In the genomic region with DNA sequence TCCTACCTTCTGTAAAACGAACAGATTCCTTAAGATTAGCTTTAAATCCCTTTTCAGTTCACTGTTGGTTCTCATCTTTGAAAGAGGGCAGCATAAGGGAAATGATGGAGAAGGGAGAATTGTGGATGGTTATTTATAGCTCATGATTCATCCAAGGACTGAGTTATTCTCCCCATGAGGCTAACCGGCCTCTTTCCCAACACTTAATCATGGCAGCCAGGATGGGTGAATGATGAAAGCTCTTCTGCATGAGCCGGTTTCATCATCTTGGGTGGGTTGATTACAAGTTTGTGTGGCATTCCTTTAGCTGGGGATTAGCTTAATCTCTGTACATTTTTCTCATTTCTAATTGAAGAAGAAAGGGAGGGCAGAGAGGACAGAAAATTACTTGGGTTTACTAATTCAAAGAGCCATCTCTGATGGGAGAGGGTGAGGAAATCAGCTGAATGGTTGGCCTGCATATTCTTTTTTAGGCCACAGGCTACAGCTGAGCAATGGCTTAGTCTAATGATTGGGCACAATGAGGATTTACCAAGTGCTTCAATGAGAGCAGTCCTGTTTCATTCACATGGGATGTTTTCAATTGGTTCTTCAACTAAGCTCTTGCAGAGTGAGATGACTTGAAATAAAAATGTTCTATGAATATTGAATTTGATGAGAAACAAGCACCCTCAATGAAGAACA, we compare ENCODE assay signal across 11 cellular contexts.
DNase-seq lines count a peak whose midpoint lies in the region; ATAC-seq and TF ChIP-seq lines count a peak whose summit lies in the region.
"Had no signal": no experiment of that assay in that cellular context is flagged by ENCODE, and none has a peak within 500 bp of the region (broad histone marks: within the 10 kb centered on the region; RNA-seq: fewer than 3 reads in every experiment).

No MANE protein-coding gene starts in this region.

- peak; percentile 87 for ATAC-seq in sciatic nerve
- ATAC-seq in WTC11: no peak
- no peak for ATAC-seq in HG03280 (IDR thresholded peaks at IDR 0.05; ENCODE audit: unreplicated experiment)
- ATAC-seq: Panc1 had no signal

- peak; percentile 97 for DNase-seq in GM04503 (ENCODE audit: low read depth)
- peak; percentile 16 for DNase-seq in SK-MEL-5 (ENCODE audit: low read depth, low spot score)
- DNase-seq in fibroblast of peridontal ligament (ENCODE audit: extremely low read depth): peak; percentile 99
- no peak for DNase-seq in sciatic nerve (ENCODE audit: low spot score)
- no peak for DNase-seq in WTC11 (ENCODE audit: low spot score)
- DNase-seq in NCI-H524 treated with DMSO at 0.1 percent for 48 hours (lab: John Stamatoyannopoulos, UW): no peak
- DNase-seq in NCI-H446 (lab: John Stamatoyannopoulos, UW): no peak
- DNase-seq: activated CD4-positive, alpha-beta memory T cell treated with anti-CD3 and anti-CD28 coated beads for 36 hours had no signal

- TF ChIP-seq CTCF in WTC11 (IDR thresholded peaks at IDR 0.05): no peak

- H3K9me3 Mint-ChIP-seq in WTC11: no peaks in the 10 kb centered on the region
- H3K9me3 Mint-ChIP-seq: activated CD4-positive, alpha-beta memory T cell treated with anti-CD3 and anti-CD28 coated beads for 36 hours; central memory CD8-positive, alpha-beta T cell had no signal

- H3K36me3 Mint-ChIP-seq in WTC11: no peaks in the 10 kb centered on the region
- H3K36me3 Mint-ChIP-seq: activated CD4-positive, alpha-beta memory T cell treated with anti-CD3 and anti-CD28 coated beads for 36 hours had no signal

- H3K4me3 Mint-ChIP-seq in WTC11: no peak overlapping the region
- H3K4me3 Mint-ChIP-seq: activated CD4-positive, alpha-beta memory T cell treated with anti-CD3 and anti-CD28 coated beads for 36 hours; central memory CD8-positive, alpha-beta T cell had no signal

- in situ Hi-C loops in SK-MEL-5 (cut with HindIII; ENCODE audit: low pct_unique_long_range_greater_than_20kb, low sequenced_read_pairs): no loop called here

- POLR2A ChIA-PET in WTC11 (lab: Charles Lee): no interaction called here

- intact Hi-C loops in sciatic nerve (cut with DNase I): no loop called here

- H3K4me1 Mint-ChIP-seq in WTC11: peaks cover 25% of the 10 kb centered on the region; the same call in 1 of the 2 replicates
- H3K4me1 Mint-ChIP-seq: central memory CD8-positive, alpha-beta T cell had no signal

- no peaks in the 10 kb centered on the region for H3K27me3 Mint-ChIP-seq in WTC11 (ENCODE audit: low read depth)
- H3K27me3 Mint-ChIP-seq: activated CD4-positive, alpha-beta memory T cell treated with anti-CD3 and anti-CD28 coated beads for 36 hours; central memory CD8-positive, alpha-beta T cell had no signal

- no peak overlapping the region for H3K27ac Mint-ChIP-seq in WTC11
- H3K27ac Mint-ChIP-seq: activated CD4-positive, alpha-beta memory T cell treated with anti-CD3 and anti-CD28 coated beads for 36 hours had no signal

- CTCF ChIA-PET in WTC11 (lab: Charles Lee): interaction anchor here (1.2 to 1.6 kb wide), 2 partner anchors 21 to 67 kb away, joined by 3 to 8 read pairs; no protein-coding TSS in a partner anchor

TF ChIP-seq in WTC11, 78 proteins besides CTCF, POLR2A, EP300 and RAD21:
- no peak for TF ChIP-seq GTF2I (CRISPR knock-in tag; conservative IDR thresholded peaks at IDR 0.05)
- TF ChIP-seq NR1H2 (CRISPR knock-in tag; IDR thresholded peaks at IDR 0.05): no peak
- no peak for TF ChIP-seq ZNF317 (CRISPR knock-in tag; IDR thresholded peaks at IDR 0.05; ENCODE audit: borderline replicate concordance, low read depth)
- TF ChIP-seq ESRRA (CRISPR knock-in tag; IDR thresholded peaks at IDR 0.05; ENCODE audit: borderline replicate concordance): no peak
- TF ChIP-seq SOX15 (CRISPR knock-in tag; IDR thresholded peaks at IDR 0.05): no peak
- TF ChIP-seq ZNF219 (CRISPR knock-in tag; IDR thresholded peaks at IDR 0.05; ENCODE audit: borderline replicate concordance): no peak
- no peak for TF ChIP-seq FOXJ3 (CRISPR knock-in tag; IDR thresholded peaks at IDR 0.05; ENCODE audit: borderline replicate concordance)
- TF ChIP-seq, protein P1, sequence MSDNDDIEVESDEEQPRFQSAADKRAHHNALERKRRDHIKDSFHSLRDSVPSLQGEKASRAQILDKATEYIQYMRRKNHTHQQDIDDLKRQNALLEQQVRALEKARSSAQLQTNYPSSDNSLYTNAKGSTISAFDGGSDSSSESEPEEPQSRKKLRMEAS (CRISPR knock-in tag; IDR thresholded peaks at IDR 0.05): no peak
- TF ChIP-seq NR2C2 (CRISPR knock-in tag; IDR thresholded peaks at IDR 0.05): no peak
- TF ChIP-seq, protein P2, sequence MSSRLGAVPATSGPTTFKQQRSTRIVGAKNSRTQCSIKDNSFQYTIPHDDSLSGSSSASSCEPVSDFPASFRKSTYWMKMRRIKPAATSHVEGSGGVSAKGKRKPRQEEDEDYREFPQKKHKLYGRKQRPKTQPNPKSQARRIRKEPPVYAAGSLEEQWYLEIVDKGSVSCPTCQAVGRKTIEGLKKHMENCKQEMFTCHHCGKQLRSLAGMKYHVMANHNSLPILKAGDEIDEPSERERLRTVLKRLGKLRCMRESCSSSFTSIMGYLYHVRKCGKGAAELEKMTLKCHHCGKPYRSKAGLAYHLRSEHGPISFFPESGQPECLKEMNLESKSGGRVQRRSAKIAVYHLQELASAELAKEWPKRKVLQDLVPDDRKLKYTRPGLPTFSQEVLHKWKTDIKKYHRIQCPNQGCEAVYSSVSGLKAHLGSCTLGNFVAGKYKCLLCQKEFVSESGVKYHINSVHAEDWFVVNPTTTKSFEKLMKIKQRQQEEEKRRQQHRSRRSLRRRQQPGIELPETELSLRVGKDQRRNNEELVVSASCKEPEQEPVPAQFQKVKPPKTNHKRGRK (CRISPR knock-in tag; IDR thresholded peaks at IDR 0.05; ENCODE audit: borderline replicate concordance): no peak
- TF ChIP-seq, protein P3, sequence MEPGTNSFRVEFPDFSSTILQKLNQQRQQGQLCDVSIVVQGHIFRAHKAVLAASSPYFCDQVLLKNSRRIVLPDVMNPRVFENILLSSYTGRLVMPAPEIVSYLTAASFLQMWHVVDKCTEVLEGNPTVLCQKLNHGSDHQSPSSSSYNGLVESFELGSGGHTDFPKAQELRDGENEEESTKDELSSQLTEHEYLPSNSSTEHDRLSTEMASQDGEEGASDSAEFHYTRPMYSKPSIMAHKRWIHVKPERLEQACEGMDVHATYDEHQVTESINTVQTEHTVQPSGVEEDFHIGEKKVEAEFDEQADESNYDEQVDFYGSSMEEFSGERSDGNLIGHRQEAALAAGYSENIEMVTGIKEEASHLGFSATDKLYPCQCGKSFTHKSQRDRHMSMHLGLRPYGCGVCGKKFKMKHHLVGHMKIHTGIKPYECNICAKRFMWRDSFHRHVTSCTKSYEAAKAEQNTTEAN (CRISPR knock-in tag; IDR thresholded peaks at IDR 0.05): no peak
- TF ChIP-seq IRF2 (CRISPR knock-in tag; IDR thresholded peaks at IDR 0.05; ENCODE audit: borderline replicate concordance, low read depth): no peak

Comparison
In these comparisons a context has a peak if more than half of its experiments do, and no peak if none do; other contexts are left out.
1. DNase-seq: peak in GM04503 (single experiment), SK-MEL-5 (single experiment) and fibroblast of peridontal ligament (single experiment); none in sciatic nerve (single experiment), WTC11 (single experiment), NCI-H524 treated with DMSO at 0.1 percent for 48 hours (single experiment) and NCI-H446 (0 of 2).